23 cellular contexts compared by ENCODE assay signal in the genomic region with DNA sequence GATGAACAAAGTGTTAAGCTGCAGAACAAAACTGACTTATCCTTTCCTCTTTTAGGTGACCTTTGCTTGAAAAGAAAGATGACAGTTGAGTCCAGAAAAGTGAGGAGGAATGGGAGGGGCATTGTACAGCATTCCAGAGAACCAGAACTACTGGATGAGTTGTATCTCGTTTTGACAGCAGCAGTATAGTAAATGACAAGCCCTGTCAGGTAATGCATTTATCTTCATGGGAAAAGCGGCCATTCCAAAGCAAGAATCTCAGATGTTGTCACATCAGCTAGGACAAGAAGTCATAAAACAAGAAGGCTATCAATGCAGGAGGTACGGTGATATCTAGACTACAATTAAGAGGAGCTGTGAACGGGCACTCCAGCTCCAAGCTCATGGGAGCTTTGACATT.
"Had no signal": no experiment of that assay in that cellular context is flagged by ENCODE, and none has a peak within 500 bp of the region (broad histone marks: within the 10 kb centered on the region; RNA-seq: fewer than 3 reads in every experiment).

No MANE protein-coding gene starts in this region.

- DNase-seq: dermis blood vessel endothelial cell; effector memory CD8-positive, alpha-beta T cell; glutamatergic neuron; heart right ventricle; hippocampal formation; immature natural killer cell; mesenchymal stem cell; naive thymus-derived CD8-positive, alpha-beta T cell; nephron progenitor cell; pancreas; retina; right lobe of liver; small intestine; stimulated activated CD4-positive, alpha-beta T cell treated with anti-CD3 and anti-CD28 coated beads, Interleukin-15, amount 100 ng/mL, for 24 hours; stimulated activated CD4-positive, alpha-beta T cell treated with anti-CD3 and anti-CD28 coated beads, Interleukin-2, amount 100 ng/mL, for 48 hours; stimulated activated naive B cell treated with anti-CD40 and anti-IgM and Interleukin-4, amounts not matched to agents 10 μg/mL and 1 μg/mL and 100 μg/mL, for 72 hours had no signal

- H3K9me3 ChIP-seq: heart right ventricle, neutrophil, pancreas, right lobe of liver, thoracic aorta, tibial nerve had no signal

- H3K27me3 ChIP-seq: foreskin keratinocyte, heart right ventricle, neutrophil, pancreas, right lobe of liver, tibial nerve had no signal

- FAIRE-seq: endometrium, pancreas, small intestine had no signal

- H3K36me3 ChIP-seq: heart right ventricle, neutrophil, pancreas, right lobe of liver, thoracic aorta, tibial nerve had no signal

- H3K4me3 ChIP-seq: coronary artery, heart right ventricle, pancreas, right lobe of liver, thoracic aorta, tibial nerve had no signal

- ATAC-seq: effector memory CD8-positive, alpha-beta T cell; foreskin keratinocyte; left lobe of liver; naive thymus-derived CD8-positive, alpha-beta T cell; pancreas; right lobe of liver; stimulated activated naive B cell treated with anti-CD40 and anti-IgM and Interleukin-4, amounts not matched to agents 10 μg/mL and 1 μg/mL and 100 μg/mL, for 72 hours had no signal

- H3K4me1 ChIP-seq: foreskin keratinocyte, pancreas, right lobe of liver, tibial nerve had no signal

- H3K27ac ChIP-seq: coronary artery, foreskin keratinocyte, neutrophil, pancreas, right lobe of liver, thoracic aorta, tibial nerve had no signal
